12 cellular contexts compared by ENCODE assay signal in the genomic region with DNA sequence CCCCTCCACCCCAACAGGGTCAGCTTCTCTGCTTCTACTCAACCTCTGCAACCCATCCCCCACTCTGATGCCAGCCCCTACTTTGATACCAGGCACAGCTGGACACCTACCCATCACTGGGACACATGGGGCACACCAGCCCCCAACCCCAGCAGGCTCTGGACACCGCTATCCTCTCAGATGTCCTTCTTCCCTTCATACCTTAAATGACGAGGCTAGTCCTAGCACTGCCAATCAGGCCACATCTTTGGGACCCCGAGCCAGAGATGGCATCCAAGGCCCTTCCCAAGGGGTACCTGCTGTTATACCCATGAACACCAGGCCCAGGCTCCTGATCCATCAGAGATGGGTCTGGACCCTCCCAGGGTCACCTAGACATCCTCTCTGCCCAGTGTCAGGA. TPM values are rescaled to one million over a fixed set of nuclear protein-coding genes. Genes with fewer than 3 reads are reported as not detected.
"Had no signal": no experiment of that assay in that cellular context is flagged by ENCODE, and none has a peak within 500 bp of the region (broad histone marks: within the 10 kb centered on the region; RNA-seq: fewer than 3 reads in every experiment).

No MANE protein-coding gene starts in this region.

- H3K9me3 ChIP-seq: ascending aorta, colonic mucosa, gastroesophageal sphincter, left ventricle myocardium inferior, ovary, testis, upper lobe of right lung had no signal

- H3K4me1 ChIP-seq: ascending aorta, colonic mucosa had no signal

- H3K4me3 ChIP-seq: ascending aorta, colonic mucosa, gastroesophageal sphincter, left ventricle myocardium inferior, ovary, testis, upper lobe of right lung had no signal

- H3K27me3 Mint-ChIP-seq: activated CD4-positive, alpha-beta T cell treated with anti-CD3 and anti-CD28 coated beads, Interleukin-2, amount 10 ng/mL, durations not matched to agents 7 days and 5 days; naive thymus-derived CD4-positive, alpha-beta T cell; stimulated activated naive CD8-positive, alpha-beta T cell treated with anti-CD3 and anti-CD28 coated beads, Interleukin-15, amount 100 ng/mL, for 72 hours had no signal

- H3K27ac ChIP-seq: ascending aorta, colonic mucosa, gastroesophageal sphincter, left ventricle myocardium inferior, ovary, testis, upper lobe of right lung had no signal

- H3K4me3 Mint-ChIP-seq: activated CD4-positive, alpha-beta T cell treated with anti-CD3 and anti-CD28 coated beads, Interleukin-2, amount 10 ng/mL, durations not matched to agents 7 days and 5 days; stimulated activated naive CD8-positive, alpha-beta T cell treated with anti-CD3 and anti-CD28 coated beads, Interleukin-15, amount 100 ng/mL, for 72 hours had no signal

- FAIRE-seq: TTC549 had no signal

- H3K27me3 ChIP-seq: ascending aorta, colonic mucosa, gastroesophageal sphincter, ovary, testis, upper lobe of right lung had no signal

- H3K36me3 ChIP-seq: ascending aorta, colonic mucosa, left ventricle myocardium inferior, ovary, upper lobe of right lung had no signal

- H3K9me3 Mint-ChIP-seq: activated CD4-positive, alpha-beta T cell treated with anti-CD3 and anti-CD28 coated beads, Interleukin-2, amount 10 ng/mL, durations not matched to agents 7 days and 5 days; activated naive CD4-positive, alpha-beta T cell treated with anti-CD3 and anti-CD28 coated beads, Interleukin-2, amount 50 U/mL, for 72 hours; naive thymus-derived CD4-positive, alpha-beta T cell; stimulated activated naive CD8-positive, alpha-beta T cell treated with anti-CD3 and anti-CD28 coated beads, Interleukin-15, amount 100 ng/mL, for 72 hours had no signal

- H3K27ac Mint-ChIP-seq: stimulated activated naive CD8-positive, alpha-beta T cell treated with anti-CD3 and anti-CD28 coated beads, Interleukin-15, amount 100 ng/mL, for 72 hours had no signal

RNA-seq across cellular contexts. Expression of gene POC1A, which starts 10.6 kb away (rescaled TPM):
- total RNA-seq: ascending aorta had no signal
